Comparison of ENCODE assay signal across 22 cellular contexts in genomic region chr4:36236159-36236558, GRCh38. TPM values are rescaled to one million over a fixed set of nuclear protein-coding genes. Genes with fewer than 3 reads are reported as not detected.
A peak's percentile ranks its signal among the peaks of the same experiment; 100 is the strongest.
DNase-seq lines count a peak whose midpoint lies in the region; ATAC-seq and TF ChIP-seq lines count a peak whose summit lies in the region.
"Had no signal": no experiment of that assay in that cellular context is flagged by ENCODE, and none has a peak within 500 bp of the region (broad histone marks: within the 10 kb centered on the region; RNA-seq: fewer than 3 reads in every experiment).

No MANE protein-coding gene starts in this region.

- no peak overlapping the region for H3K27ac ChIP-seq in CD8-positive, alpha-beta T cell (ENCODE audit: low read depth, low read length)
- H3K27ac ChIP-seq in epithelial cell of prostate = peak overlapping the region; percentile 35
- H3K27ac ChIP-seq: 22Rv1, A549, BLaER1 had no signal

- no peak overlapping the region for H3K4me3 ChIP-seq in CD8-positive, alpha-beta T cell (ENCODE audit: low read depth, low read length)
- H3K4me3 ChIP-seq: A549, BLaER1 had no signal

- peaks cover 85% of the 10 kb centered on the region for H3K4me1 Mint-ChIP-seq in activated CD8-positive, alpha-beta T cell treated with anti-CD3 and anti-CD28 coated beads for 36 hours (ENCODE audit: low read depth)
- H3K4me1 Mint-ChIP-seq in activated CD8-positive, alpha-beta T cell treated with anti-CD3 and anti-CD28 coated beads, Interleukin-2, amount 10 ng/mL, durations not matched to agents 7 days and 5 days (ENCODE audit: low read depth) = peaks cover 58% of the 10 kb centered on the region
- peaks cover 88% of the 10 kb centered on the region for H3K4me1 Mint-ChIP-seq in CD8-positive, alpha-beta T cell (ENCODE audit: low read depth)
- H3K4me1 Mint-ChIP-seq in activated T-helper 17 cell treated with anti-CD3 and anti-CD28 coated beads, Interleukin-2, amount 50 U/mL, for 72 hours = peaks cover 69% of the 10 kb centered on the region

- no peak for TF ChIP-seq CTCF in activated CD8-positive, alpha-beta T cell treated with anti-CD3 and anti-CD28 coated beads for 36 hours (IDR thresholded peaks at IDR 0.05)
- TF ChIP-seq CTCF in CD8-positive, alpha-beta T cell (IDR thresholded peaks at IDR 0.05) = no peak

- POLR2A ChIA-PET in activated CD8-positive, alpha-beta T cell treated with anti-CD3 and anti-CD28 coated beads for 36 hours (lab: Charles Lee) = interaction anchor here (1.1 to 1.4 kb wide), 2 partner anchors 8 to 9 kb away, joined by 4 to 5 read pairs; no protein-coding TSS in a partner anchor
- POLR2A ChIA-PET in activated CD8-positive, alpha-beta T cell treated with anti-CD3 and anti-CD28 coated beads, Interleukin-2, amount 10 ng/mL, durations not matched to agents 7 days and 5 days (lab: Charles Lee) = interaction anchor here (0.6 to 1.1 kb wide), 2 partner anchors 44 to 47 kb away, joined by 3 to 4 read pairs; no protein-coding TSS in a partner anchor
- POLR2A ChIA-PET in CD8-positive, alpha-beta T cell (lab: Charles Lee) = interaction anchor here (2.7 kb wide), 1 partner anchor 8 kb away, joined by 9 read pairs; the partner anchor contains the start of gene ARAP2

- H3K27me3 Mint-ChIP-seq in activated CD8-positive, alpha-beta T cell treated with anti-CD3 and anti-CD28 coated beads for 36 hours = no peaks in the 10 kb centered on the region
- no peaks in the 10 kb centered on the region for H3K27me3 Mint-ChIP-seq in activated CD8-positive, alpha-beta T cell treated with anti-CD3 and anti-CD28 coated beads, Interleukin-2, amount 10 ng/mL, durations not matched to agents 7 days and 5 days (ENCODE audit: low read depth)
- no peaks in the 10 kb centered on the region for H3K27me3 Mint-ChIP-seq in CD8-positive, alpha-beta T cell (ENCODE audit: low read depth)
- H3K27me3 Mint-ChIP-seq in activated T-helper 17 cell treated with anti-CD3 and anti-CD28 coated beads, Interleukin-2, amount 50 U/mL, for 72 hours = no peaks in the 10 kb centered on the region
- H3K27me3 Mint-ChIP-seq: CD4-positive, alpha-beta memory T cell; IgD-negative memory B cell had no signal

- peak overlapping the region; percentile 35 for H3K27ac Mint-ChIP-seq in activated CD8-positive, alpha-beta T cell treated with anti-CD3 and anti-CD28 coated beads for 36 hours
- H3K27ac Mint-ChIP-seq in activated CD8-positive, alpha-beta T cell treated with anti-CD3 and anti-CD28 coated beads, Interleukin-2, amount 10 ng/mL, durations not matched to agents 7 days and 5 days = no peak overlapping the region
- H3K27ac Mint-ChIP-seq in CD8-positive, alpha-beta T cell = peak overlapping the region; percentile 10
- H3K27ac Mint-ChIP-seq in activated T-helper 17 cell treated with anti-CD3 and anti-CD28 coated beads, Interleukin-2, amount 50 U/mL, for 72 hours = no peak overlapping the region
- H3K27ac Mint-ChIP-seq: CD14-positive monocyte, H9 had no signal

- CTCF ChIA-PET in activated CD8-positive, alpha-beta T cell treated with anti-CD3 and anti-CD28 coated beads for 36 hours (lab: Charles Lee) = interaction anchor here (1.2 to 1.6 kb wide), 2 partner anchors 8 to 13 kb away, joined by 4 to 5 read pairs; partner anchors contain the start of gene ARAP2
- CTCF ChIA-PET in activated CD8-positive, alpha-beta T cell treated with anti-CD3 and anti-CD28 coated beads, Interleukin-2, amount 10 ng/mL, durations not matched to agents 7 days and 5 days (lab: Charles Lee) = interaction anchor here (1.7 kb wide), 1 partner anchor 8 kb away, joined by 8 read pairs; the partner anchor contains the start of gene ARAP2
- CTCF ChIA-PET in CD8-positive, alpha-beta T cell (lab: Charles Lee) = interaction anchor here (2.0 kb wide), 1 partner anchor 10 kb away, joined by 5 read pairs; no protein-coding TSS in a partner anchor

- intact Hi-C loops in activated CD8-positive, alpha-beta T cell treated with anti-CD3 and anti-CD28 coated beads for 36 hours (cut with micrococcal nuclease) = no loop called here
- intact Hi-C loops in CD8-positive, alpha-beta T cell (cut with DNase I, micrococcal nuclease) = no loop called here

- peak; percentile 15 for ATAC-seq in activated CD8-positive, alpha-beta T cell treated with anti-CD3 and anti-CD28 coated beads for 36 hours
- no peak for ATAC-seq in activated CD8-positive, alpha-beta T cell treated with anti-CD3 and anti-CD28 coated beads, Interleukin-2, amount 10 ng/mL, durations not matched to agents 7 days and 5 days
- ATAC-seq in CD8-positive, alpha-beta T cell = no peak
- peak; percentile 22 for ATAC-seq in activated T-helper 17 cell treated with anti-CD3 and anti-CD28 coated beads, Interleukin-2, amount 50 U/mL, for 72 hours (replicated peaks)
- ATAC-seq: A549 had no signal

- H3K36me3 Mint-ChIP-seq in activated CD8-positive, alpha-beta T cell treated with anti-CD3 and anti-CD28 coated beads for 36 hours (ENCODE audit: low read depth) = peaks cover 81% of the 10 kb centered on the region
- H3K36me3 Mint-ChIP-seq in activated CD8-positive, alpha-beta T cell treated with anti-CD3 and anti-CD28 coated beads, Interleukin-2, amount 10 ng/mL, durations not matched to agents 7 days and 5 days (ENCODE audit: low read depth) = peaks cover 81% of the 10 kb centered on the region
- peaks cover 58% of the 10 kb centered on the region for H3K36me3 Mint-ChIP-seq in CD8-positive, alpha-beta T cell
- peaks cover 79% of the 10 kb centered on the region for H3K36me3 Mint-ChIP-seq in activated T-helper 17 cell treated with anti-CD3 and anti-CD28 coated beads, Interleukin-2, amount 50 U/mL, for 72 hours (ENCODE audit: low read depth)

- H3K4me3 Mint-ChIP-seq in activated CD8-positive, alpha-beta T cell treated with anti-CD3 and anti-CD28 coated beads for 36 hours = no peak overlapping the region
- H3K4me3 Mint-ChIP-seq in activated CD8-positive, alpha-beta T cell treated with anti-CD3 and anti-CD28 coated beads, Interleukin-2, amount 10 ng/mL, durations not matched to agents 7 days and 5 days = no peak overlapping the region
- no peak overlapping the region for H3K4me3 Mint-ChIP-seq in CD8-positive, alpha-beta T cell
- H3K4me3 Mint-ChIP-seq in activated T-helper 17 cell treated with anti-CD3 and anti-CD28 coated beads, Interleukin-2, amount 50 U/mL, for 72 hours = no peak overlapping the region
- H3K4me3 Mint-ChIP-seq: CD14-positive monocyte, H9, IgD-negative memory B cell had no signal

- DNase-seq in activated CD8-positive, alpha-beta T cell treated with anti-CD3 and anti-CD28 coated beads for 36 hours = no peak
- no peak for DNase-seq in activated CD8-positive, alpha-beta T cell treated with anti-CD3 and anti-CD28 coated beads, Interleukin-2, amount 10 ng/mL, durations not matched to agents 7 days and 5 days
- DNase-seq in CD8-positive, alpha-beta T cell = no peak
- no peak for DNase-seq in epithelial cell of prostate (ENCODE audit: low read depth, low spot score)
- no peak for DNase-seq in GDM1 (lab: John Stamatoyannopoulos, UW)
- DNase-seq in H4 (ENCODE audit: low spot score) = no peak
- DNase-seq: CD4-positive, alpha-beta memory T cell; COR-L47; DMS 273 treated with DMSO at 0.1 percent for 48 hours; DMS53; DND-41; EL; GOT3; H9; KBM-7 had no signal

- H3K9me3 Mint-ChIP-seq in activated CD8-positive, alpha-beta T cell treated with anti-CD3 and anti-CD28 coated beads for 36 hours = peaks cover 26% of the 10 kb centered on the region
- peaks cover 14% of the 10 kb centered on the region for H3K9me3 Mint-ChIP-seq in activated CD8-positive, alpha-beta T cell treated with anti-CD3 and anti-CD28 coated beads, Interleukin-2, amount 10 ng/mL, durations not matched to agents 7 days and 5 days (ENCODE audit: insufficient read depth)
- peaks cover 6% of the 10 kb centered on the region for H3K9me3 Mint-ChIP-seq in CD8-positive, alpha-beta T cell
- no peaks in the 10 kb centered on the region for H3K9me3 Mint-ChIP-seq in activated T-helper 17 cell treated with anti-CD3 and anti-CD28 coated beads, Interleukin-2, amount 50 U/mL, for 72 hours
- H3K9me3 Mint-ChIP-seq: H9 had no signal

- H3K4me1 ChIP-seq in CD8-positive, alpha-beta T cell (ENCODE audit: insufficient read depth, low read length) = peaks cover 32% of the 10 kb centered on the region
- H3K4me1 ChIP-seq: A549 had no signal

- no peaks in the 10 kb centered on the region for H3K27me3 ChIP-seq in CD8-positive, alpha-beta T cell (ENCODE audit: insufficient read depth, low read length)
- H3K27me3 ChIP-seq: BLaER1 had no signal

- H3K9me3 ChIP-seq in CD8-positive, alpha-beta T cell (ENCODE audit: low read length) = no peaks in the 10 kb centered on the region
- H3K9me3 ChIP-seq: A549 had no signal

- no peaks in the 10 kb centered on the region for H3K36me3 ChIP-seq in CD8-positive, alpha-beta T cell (ENCODE audit: insufficient read depth, low read length)

RNA-seq across cellular contexts. Expression of gene ARAP2, which starts 8.2 kb away (rescaled TPM):
- 10 to 100 TPM; 30.0 to 31.0 TPM for total RNA-seq in activated CD8-positive, alpha-beta T cell treated with anti-CD3 and anti-CD28 coated beads for 36 hours
- total RNA-seq in activated CD8-positive, alpha-beta T cell treated with anti-CD3 and anti-CD28 coated beads, Interleukin-2, amount 10 ng/mL, durations not matched to agents 7 days and 5 days = 10 to 100 TPM; 34.7 to 35.5 TPM
- total RNA-seq in CD8-positive, alpha-beta T cell = 10 to 100 TPM; 91.0 to 95.8 TPM
- total RNA-seq in activated T-helper 17 cell treated with anti-CD3 and anti-CD28 coated beads, Interleukin-2, amount 50 U/mL, for 72 hours = 10 to 100 TPM; 44.8 to 51.7 TPM
- total RNA-seq in H4 (2014; rRNA removed; shearing (Covaris generic)) = 7.3 and 18.8 TPM in 2 replicates
- total RNA-seq: G401 had no signal

RNA-seq across cellular contexts. Expression of gene DTHD1, which starts 45.3 kb away (rescaled TPM):
- total RNA-seq in activated CD8-positive, alpha-beta T cell treated with anti-CD3 and anti-CD28 coated beads for 36 hours = 1 to 10 TPM; 1.2 to 1.3 TPM
- under 1 TPM; 0.26 TPM for total RNA-seq in activated CD8-positive, alpha-beta T cell treated with anti-CD3 and anti-CD28 coated beads, Interleukin-2, amount 10 ng/mL, durations not matched to agents 7 days and 5 days
- 1 to 10 TPM; 1.9 to 2.1 TPM for total RNA-seq in CD8-positive, alpha-beta T cell
- total RNA-seq in activated T-helper 17 cell treated with anti-CD3 and anti-CD28 coated beads, Interleukin-2, amount 50 U/mL, for 72 hours = under 1 TPM; 0.74 to 0.99 TPM
- not detected in 2 replicates for total RNA-seq in H4 (2014; rRNA removed; shearing (Covaris generic))
- total RNA-seq: G401, H9 had no signal

Comparison
In these comparisons a context has a peak if more than half of its experiments do, and no peak if none do; other contexts are left out.
1. ATAC-seq: peak in activated CD8-positive, alpha-beta T cell treated with anti-CD3 and anti-CD28 coated beads for 36 hours (single experiment) and activated T-helper 17 cell treated with anti-CD3 and anti-CD28 coated beads, Interleukin-2, amount 50 U/mL, for 72 hours (single experiment); none in activated CD8-positive, alpha-beta T cell treated with anti-CD3 and anti-CD28 coated beads, Interleukin-2, amount 10 ng/mL, durations not matched to agents 7 days and 5 days (single experiment) and CD8-positive, alpha-beta T cell (single experiment).
2. H3K27ac Mint-ChIP-seq: peak in activated CD8-positive, alpha-beta T cell treated with anti-CD3 and anti-CD28 coated beads for 36 hours (single experiment) and CD8-positive, alpha-beta T cell (single experiment); none in activated CD8-positive, alpha-beta T cell treated with anti-CD3 and anti-CD28 coated beads, Interleukin-2, amount 10 ng/mL, durations not matched to agents 7 days and 5 days (single experiment) and activated T-helper 17 cell treated with anti-CD3 and anti-CD28 coated beads, Interleukin-2, amount 50 U/mL, for 72 hours (single experiment).